ENCODE assay signal across 17 cellular contexts in the genomic region with DNA sequence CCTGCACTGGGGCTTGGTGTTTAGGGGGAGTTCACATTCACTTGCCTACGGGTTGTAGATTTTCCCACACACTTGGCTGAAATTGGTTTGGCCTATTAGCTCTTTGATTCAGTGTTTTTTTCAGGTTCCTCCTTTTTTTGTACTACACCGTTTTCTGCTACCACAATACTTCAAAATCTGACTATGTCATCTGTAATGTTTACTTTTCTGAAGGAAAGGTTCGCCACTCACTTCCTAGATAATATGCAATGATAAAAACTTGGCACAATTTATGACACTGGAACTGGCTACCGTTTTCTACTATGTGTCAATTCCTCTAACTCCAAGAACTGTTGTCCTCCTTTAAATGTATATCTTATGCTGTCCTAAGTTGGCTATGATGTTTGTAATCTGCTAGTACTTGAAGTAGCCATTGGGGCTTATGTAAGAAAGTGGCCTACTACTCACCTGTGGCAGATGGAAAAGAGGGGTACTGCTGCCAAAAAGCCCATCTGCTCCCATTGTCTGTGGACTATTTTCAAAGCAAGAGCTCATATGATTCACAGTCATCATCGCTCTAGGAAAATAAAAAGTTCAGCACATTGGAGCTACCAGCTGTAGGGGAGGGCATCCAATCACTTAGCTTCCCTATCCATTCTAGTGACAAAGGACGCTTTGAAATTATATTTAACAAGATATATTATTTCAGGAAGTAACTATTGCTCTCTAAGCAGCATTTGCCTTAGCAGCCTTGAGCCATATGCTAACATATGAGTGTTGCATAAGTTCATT. TPM values are rescaled to one million over a fixed set of nuclear protein-coding genes. Genes with fewer than 3 reads are reported as not detected.
DNase-seq lines count a peak whose midpoint lies in the region; ATAC-seq and TF ChIP-seq lines count a peak whose summit lies in the region.
"Had no signal": no experiment of that assay in that cellular context is flagged by ENCODE, and none has a peak within 500 bp of the region (broad histone marks: within the 10 kb centered on the region; RNA-seq: fewer than 3 reads in every experiment).

No MANE protein-coding gene starts in this region.

- H3K36me3 ChIP-seq in thyroid gland, result no peaks in the 10 kb centered on the region
- H3K36me3 ChIP-seq: HAP-1, prostate gland, uterus had no signal

- H3K4me1 ChIP-seq in thyroid gland, result no peaks in the 10 kb centered on the region
- H3K4me1 ChIP-seq: HAP-1, prostate gland, uterus had no signal

- TF ChIP-seq CTCF in thyroid gland (IDR thresholded peaks at IDR 0.05), result no peak

- H3K27me3 ChIP-seq in thyroid gland, result no peaks in the 10 kb centered on the region
- H3K27me3 ChIP-seq: uterus had no signal

- no peak for TF ChIP-seq POLR2A in thyroid gland (IDR thresholded peaks at IDR 0.05)

- no peak for ATAC-seq in GM18502 (IDR thresholded peaks at IDR 0.05; ENCODE audit: poor library complexity, unreplicated experiment)
- ATAC-seq: activated T-cell treated with anti-CD3 and anti-CD28 coated beads, Interleukin-2, amount 50 U/mL, for 4 hours; WTC11 had no signal

- no peaks in the 10 kb centered on the region for H3K9me3 ChIP-seq in thyroid gland
- H3K9me3 ChIP-seq: HAP-1, prostate gland had no signal

- H3K27ac ChIP-seq in thyroid gland, result no peak overlapping the region
- H3K27ac ChIP-seq: prostate gland, RWPE1, uterus had no signal

- intact Hi-C loops in thyroid gland (cut with DNase I), result no loop called here

- WGBS in thyroid gland, 2 donors, result 68 to 71% methylated on average over 6 of the region's 6 CpGs

- no peak overlapping the region for H3K4me3 ChIP-seq in thyroid gland (replicated peaks in 1 of 3)
- H3K4me3 ChIP-seq: HAP-1, prostate gland, uterus had no signal

- peak; percentile 59 for DNase-seq in NCI-H82 (lab: John Stamatoyannopoulos, UW)
- no peak for DNase-seq in NCI-H82 treated with DMSO at 0.1 percent for 48 hours (lab: John Stamatoyannopoulos, UW; ENCODE audit: unreplicated experiment)
- DNase-seq in NCI-H2029 (lab: John Stamatoyannopoulos, UW), result peak; percentile 69
- DNase-seq in SHP77 (lab: John Stamatoyannopoulos, UW), result peak; percentile 44 to 48
- DNase-seq in pons (ENCODE audit: low spot score), result peak; percentile 14
- DNase-seq in AG20443 (ENCODE audit: low spot score), result no peak
- DNase-seq in thyroid gland, result no peak
- DNase-seq: activated T-cell treated with anti-CD3 and anti-CD28 coated beads, Interleukin-2, amount 50 U/mL, for 4 hours; cortex of kidney; DND-41; midbrain; uterus had no signal

RNA-seq across cellular contexts. Expression of gene BACH1, which starts 42.4 kb away (rescaled TPM):
- total RNA-seq in thyroid gland, result 10 to 100 TPM; 36.3 to 89.9 (median 64.9) TPM

Comparison
In these comparisons a context has a peak if more than half of its experiments do, and no peak if none do; other contexts are left out.
1. DNase-seq: peak in NCI-H82 (single experiment), NCI-H2029 (single experiment), SHP77 (2 of 2) and pons (single experiment); none in NCI-H82 treated with DMSO at 0.1 percent for 48 hours (single experiment), AG20443 (single experiment) and thyroid gland (0 of 2).